8 cellular contexts compared by ENCODE assay signal in the genomic region with DNA sequence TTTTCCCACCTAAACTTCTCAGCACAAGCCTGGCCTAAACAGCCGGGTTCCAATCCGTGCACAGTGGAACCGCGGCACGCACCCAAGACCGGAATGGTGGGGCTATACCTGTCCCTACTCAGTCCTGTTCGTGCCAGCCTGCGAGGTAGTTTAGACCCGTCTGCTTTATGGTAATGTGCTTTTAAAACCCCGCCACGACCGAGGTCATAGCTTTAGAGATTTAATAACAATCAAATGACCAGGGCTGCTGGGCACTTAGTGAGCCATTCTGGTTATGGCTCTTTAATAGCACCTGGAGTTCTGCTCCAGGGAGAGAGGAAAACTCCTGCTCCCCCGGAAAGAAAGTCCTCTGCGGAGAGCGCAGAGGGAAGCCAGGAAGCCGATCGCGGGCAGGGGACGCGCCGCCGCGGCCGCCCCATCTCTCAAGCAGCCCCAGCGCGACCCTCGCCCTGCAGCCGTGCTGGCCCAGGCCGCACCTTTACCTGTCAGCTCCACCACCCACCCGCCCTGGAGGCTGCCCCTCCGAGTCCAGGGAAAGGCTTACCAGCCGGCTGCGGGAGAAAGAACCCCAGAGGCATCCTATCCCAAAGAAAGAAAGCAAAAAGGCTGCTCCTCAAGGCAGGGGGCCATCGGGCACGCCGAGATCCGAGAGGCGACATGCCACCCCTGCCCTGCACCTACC. TPM values are rescaled to one million over a fixed set of nuclear protein-coding genes. Genes with fewer than 3 reads are reported as not detected.
DNase-seq lines count a peak whose midpoint lies in the region; ATAC-seq and TF ChIP-seq lines count a peak whose summit lies in the region.

No MANE protein-coding gene starts in this region.

- CTCF ChIA-PET in activated naive CD4-positive, alpha-beta T cell treated with anti-CD3 and anti-CD28 coated beads for 36 hours (lab: Charles Lee) = interaction anchor here (0.6 to 2.8 kb wide), 4 partner anchors 66 to 180 kb away, joined by 3 to 12 read pairs (median 4); no protein-coding TSS in a partner anchor

- H3K4me3 Mint-ChIP-seq in activated naive CD4-positive, alpha-beta T cell treated with anti-CD3 and anti-CD28 coated beads for 36 hours = peak overlapping the region; percentile 89

- H3K4me1 ChIP-seq in NT2/D1 (ENCODE audit: insufficient read depth, insufficient read length) = no peaks in the 10 kb centered on the region

- H3K27ac Mint-ChIP-seq in activated naive CD4-positive, alpha-beta T cell treated with anti-CD3 and anti-CD28 coated beads for 36 hours = peak overlapping the region; percentile 84

- H3K4me3 ChIP-seq in NT2/D1 (ENCODE audit: insufficient read length, low read depth) = peak overlapping the region; percentile 84

- peaks cover 11% of the 10 kb centered on the region for H3K27me3 ChIP-seq in NT2/D1 (ENCODE audit: insufficient read depth, insufficient read length)

- TF ChIP-seq CTCF in omental fat pad (IDR thresholded peaks at IDR 0.05) = no peak

- no peaks in the 10 kb centered on the region for H3K9me3 ChIP-seq in NT2/D1 (ENCODE audit: insufficient read depth, low read length)

- H3K27me3 Mint-ChIP-seq in activated naive CD4-positive, alpha-beta T cell treated with anti-CD3 and anti-CD28 coated beads for 36 hours (ENCODE audit: low read depth) = no peaks in the 10 kb centered on the region

- DNase-seq in A172 (ENCODE audit: low spot score) = peak; percentile 29
- DNase-seq in NT2/D1 (ENCODE audit: low read depth, low spot score) = no peak
- DNase-seq in activated naive CD4-positive, alpha-beta T cell treated with anti-CD3 and anti-CD28 coated beads for 36 hours = peak; percentile 47
- DNase-seq in head of caudate nucleus = peak in 41 of 42 donors; percentile 12 to 68 (median 39)
- DNase-seq in omental fat pad (ENCODE audit: low spot score) = peak; percentile 27
- no peak for DNase-seq in ureter (ENCODE audit: low spot score)

- no peaks in the 10 kb centered on the region for H3K36me3 ChIP-seq in NT2/D1 (ENCODE audit: insufficient read depth, insufficient read length, low read length)

- no peaks in the 10 kb centered on the region for H3K9me3 Mint-ChIP-seq in activated naive CD4-positive, alpha-beta T cell treated with anti-CD3 and anti-CD28 coated beads for 36 hours

- intact Hi-C loops in activated naive CD4-positive, alpha-beta T cell treated with anti-CD3 and anti-CD28 coated beads for 36 hours (cut with micrococcal nuclease) = loop anchor here (1.0 to 10.0 kb wide), 14 partner anchors 82 to 1508 kb away; a partner anchor contains a TSS
- intact Hi-C loops in head of caudate nucleus (cut with DNase I) = no loop called here

- peak overlapping the region; percentile 86 for H3K9ac ChIP-seq in NT2/D1 (ENCODE audit: insufficient read length, low read depth)

- no peaks in the 10 kb centered on the region for H3K36me3 Mint-ChIP-seq in activated naive CD4-positive, alpha-beta T cell treated with anti-CD3 and anti-CD28 coated beads for 36 hours (ENCODE audit: low read depth)

- H3K4me1 Mint-ChIP-seq in activated naive CD4-positive, alpha-beta T cell treated with anti-CD3 and anti-CD28 coated beads for 36 hours (ENCODE audit: low read depth) = peaks cover 24% of the 10 kb centered on the region

- ATAC-seq in GM18508 (IDR thresholded peaks at IDR 0.05; ENCODE audit: insufficient read depth, unreplicated experiment) (peak; percentile 1), HG02973 (IDR thresholded peaks at IDR 0.05; ENCODE audit: unreplicated experiment) (peak; percentile 16), omental fat pad (ENCODE audit: low FRiP score) (peak; percentile 52)

RNA-seq across cellular contexts. Expression of a gene that starts 0.5 kb away (rescaled TPM):
- 28.3 and 29.7 TPM in 2 replicates for total RNA-seq in A172 (2014; rRNA removed; shearing (Covaris generic))
- total RNA-seq in activated naive CD4-positive, alpha-beta T cell treated with anti-CD3 and anti-CD28 coated beads for 36 hours = 1 to 10 TPM; 6.7 to 7.0 TPM
- total RNA-seq in omental fat pad (10 to 100 TPM; 18.9 to 39.2 (median 29.9) TPM), ureter (48.0 TPM)

Comparison
In these comparisons a context has a peak if more than half of its experiments do, and no peak if none do; other contexts are left out.
1. DNase-seq: peak in A172 (single experiment), activated naive CD4-positive, alpha-beta T cell treated with anti-CD3 and anti-CD28 coated beads for 36 hours (single experiment), head of caudate nucleus (41 of 42) and omental fat pad (single experiment); none in NT2/D1 (single experiment) and ureter (single experiment).
2. ATAC-seq: peak in every context shown above with its lines; median percentile 52 in omental fat pad; 16 in HG02973; 1 in GM18508.